8 cellular contexts compared by ENCODE assay signal in the genomic region with DNA sequence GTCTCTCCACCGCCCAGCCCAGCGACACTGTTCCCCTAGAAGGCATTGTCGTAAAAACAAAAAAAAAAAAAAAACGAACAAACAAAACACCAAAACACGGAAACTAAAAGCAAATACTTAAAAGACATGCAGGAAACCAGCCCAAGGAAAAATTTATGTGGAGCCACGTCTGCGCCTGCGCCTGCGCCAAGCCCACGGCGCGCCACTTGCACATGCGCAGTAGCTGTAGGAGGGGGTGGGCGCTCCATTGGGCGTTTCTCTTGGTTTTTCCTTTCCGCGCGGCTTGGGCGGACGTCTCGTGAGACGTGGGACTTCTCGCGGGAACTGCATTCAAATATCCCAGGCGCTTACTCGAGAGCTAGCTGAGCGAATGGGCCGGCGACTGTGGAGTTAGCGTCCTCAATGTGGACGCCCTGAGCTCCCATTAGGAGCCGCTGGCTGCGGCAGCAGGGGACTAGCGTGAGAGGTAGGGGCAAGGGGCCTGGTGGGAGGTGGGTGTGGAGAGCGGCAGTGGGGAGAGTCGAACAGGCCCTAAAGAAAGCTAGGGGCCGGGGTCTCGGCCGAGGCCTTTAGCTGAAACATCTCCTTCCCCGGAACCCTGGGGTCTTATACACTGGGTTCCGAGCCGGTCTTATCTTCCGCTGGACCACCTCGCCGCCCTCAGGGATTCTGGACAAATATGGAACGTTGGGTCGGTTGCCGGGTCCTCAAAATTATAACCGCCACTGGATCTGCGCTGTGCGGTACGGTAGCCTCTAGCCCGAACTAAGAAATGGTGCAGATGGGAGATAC.
DNase-seq lines count a peak whose midpoint lies in the region; ATAC-seq lines count a peak whose summit lies in the region.

A gene with protein sequence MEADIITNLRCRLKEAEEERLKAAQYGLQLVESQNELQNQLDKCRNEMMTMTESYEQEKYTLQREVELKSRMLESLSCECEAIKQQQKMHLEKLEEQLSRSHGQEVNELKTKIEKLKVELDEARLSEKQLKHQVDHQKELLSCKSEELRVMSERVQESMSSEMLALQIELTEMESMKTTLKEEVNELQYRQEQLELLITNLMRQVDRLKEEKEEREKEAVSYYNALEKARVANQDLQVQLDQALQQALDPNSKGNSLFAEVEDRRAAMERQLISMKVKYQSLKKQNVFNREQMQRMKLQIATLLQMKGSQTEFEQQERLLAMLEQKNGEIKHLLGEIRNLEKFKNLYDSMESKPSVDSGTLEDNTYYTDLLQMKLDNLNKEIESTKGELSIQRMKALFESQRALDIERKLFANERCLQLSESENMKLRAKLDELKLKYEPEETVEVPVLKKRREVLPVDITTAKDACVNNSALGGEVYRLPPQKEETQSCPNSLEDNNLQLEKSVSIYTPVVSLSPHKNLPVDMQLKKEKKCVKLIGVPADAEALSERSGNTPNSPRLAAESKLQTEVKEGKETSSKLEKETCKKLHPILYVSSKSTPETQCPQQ (plus strand): TSS at position 350 of the 792 bp plus-strand sequence. CDS start 4,644 bp downstream, outside the sequence.

- peaks cover 11% of the 10 kb centered on the region for H3K27me3 Mint-ChIP-seq in central memory CD8-positive, alpha-beta T cell

- peak within 1 kb of the TSS; percentile 93 for H3K4me3 Mint-ChIP-seq in central memory CD8-positive, alpha-beta T cell

- H3K4me1 Mint-ChIP-seq in central memory CD8-positive, alpha-beta T cell: peaks cover 20% of the 10 kb centered on the region

- no peaks in the 10 kb centered on the region for H3K9me3 Mint-ChIP-seq in central memory CD8-positive, alpha-beta T cell

- H3K27ac Mint-ChIP-seq in central memory CD8-positive, alpha-beta T cell (ENCODE audit: low read depth): peak within 1 kb of the TSS; percentile 88

- ATAC-seq in GM19023 (IDR thresholded peaks at IDR 0.05; ENCODE audit: unreplicated experiment) (peak; percentile 92), HG03280 (IDR thresholded peaks at IDR 0.05; ENCODE audit: unreplicated experiment) (peak; percentile 91)
- peak; percentile 95 for ATAC-seq in central memory CD8-positive, alpha-beta T cell (replicated peaks; ENCODE audit: extremely low read depth, poor library complexity, severe bottlenecking)

- peaks cover 15% of the 10 kb centered on the region for H3K36me3 Mint-ChIP-seq in central memory CD8-positive, alpha-beta T cell (ENCODE audit: insufficient read depth)

- DNase-seq in AG08396 (ENCODE audit: low spot score) (peak; percentile 96), NCI-H345 treated with DMSO at 0.1 percent for 48 hours (lab: John Stamatoyannopoulos, UW; ENCODE audit: unreplicated experiment) (peak; percentile 96), iris pigment epithelial cell (ENCODE audit: low read depth) (peak; percentile 95)
- DNase-seq in activated CD4-positive, CD25-positive, alpha-beta regulatory T cell (lab: John Stamatoyannopoulos, UW): peak; percentile 83 to 89 (median 85)
- DNase-seq in central memory CD8-positive, alpha-beta T cell (ENCODE audit: low spot score in 2 of 2): peak; percentile 90 to 92
- peak; percentile 86 to 93 for DNase-seq in stimulated activated CD4-positive, alpha-beta T cell treated with anti-CD3 and anti-CD28 coated beads, Interleukin-12 subunit alpha, Interleukin-12 subunit beta, amount 100 ng/mL, for 24 hours (ENCODE audit: low read depth in 2 of 2)

Comparison
In these comparisons a context has a peak if more than half of its experiments do, and no peak if none do; other contexts are left out.
1. Peak in every context shown above with its lines: DNase-seq and ATAC-seq.